Comparison of ENCODE assay signal across 10 cellular contexts in the genomic region with DNA sequence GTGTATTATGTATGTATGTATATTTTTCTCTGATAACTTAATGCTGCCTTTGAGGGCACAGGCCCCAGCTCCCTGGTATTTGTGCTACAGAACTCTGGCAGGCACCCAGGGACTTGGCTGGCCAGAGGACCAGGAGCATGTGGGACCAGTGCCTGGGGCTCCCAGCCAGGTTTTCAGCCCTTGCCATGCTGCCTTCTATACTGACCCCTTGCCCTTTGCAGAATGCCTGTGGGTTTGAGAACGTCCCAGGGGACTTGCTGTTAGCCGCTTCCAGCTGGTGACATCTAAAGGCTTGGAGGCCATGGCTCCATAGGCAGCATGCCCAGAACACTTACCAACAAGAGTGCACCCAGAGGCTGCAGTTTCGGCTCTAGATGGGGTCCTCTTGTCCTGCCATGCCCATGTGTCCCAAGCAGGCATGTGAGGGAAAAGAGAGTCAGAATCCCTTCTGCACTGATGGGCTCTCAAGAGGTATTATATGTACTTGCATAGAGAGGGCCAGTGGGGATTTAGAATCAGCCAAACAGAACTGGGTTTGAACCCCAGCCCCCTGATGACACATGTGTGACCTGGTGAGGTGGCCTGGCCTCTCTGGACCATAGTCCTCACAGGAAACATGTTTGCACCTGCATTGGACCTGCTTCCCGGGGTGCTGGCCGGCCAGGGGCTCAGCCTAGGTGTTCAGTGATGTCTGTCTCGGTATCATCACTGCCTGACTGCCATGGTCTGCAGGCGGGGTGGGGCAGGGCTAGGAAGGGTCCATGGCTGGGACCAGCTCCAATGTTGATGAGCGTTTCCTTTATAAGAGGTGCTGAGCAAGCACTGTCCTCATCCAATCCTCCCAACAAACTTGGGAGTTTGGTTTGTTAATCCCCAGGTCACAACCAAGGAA.
DNase-seq lines count a peak whose midpoint lies in the region; ATAC-seq and TF ChIP-seq lines count a peak whose summit lies in the region.
"Had no signal": no experiment of that assay in that cellular context is flagged by ENCODE, and none has a peak within 500 bp of the region (broad histone marks: within the 10 kb centered on the region; RNA-seq: fewer than 3 reads in every experiment).

No MANE protein-coding gene starts in this region.

- peaks cover 10% of the 10 kb centered on the region for H3K4me1 ChIP-seq in mucosa of descending colon (ENCODE audit: low read depth)

- no peak overlapping the region for H3K4me3 ChIP-seq in mucosa of descending colon

- H3K9me3 ChIP-seq in mucosa of descending colon = no peaks in the 10 kb centered on the region

- in situ Hi-C loops in ACHN (cut with HindIII; ENCODE audit: low pct_ligation_motif_present, low pct_unique_long_range_greater_than_20kb, low sequenced_read_pairs) = no loop called here

- DNase-seq in ACHN (peak; percentile 13), NCI-H2196 (lab: John Stamatoyannopoulos, UW; ENCODE audit: unreplicated experiment) (peak; percentile 68), epidermal melanocyte (ENCODE audit: insufficient read length, low spot score) (peak; percentile 25), mucosa of descending colon (peak in 2 of 3 donors; percentile 29 to 41), NCI-H1105 treated with DMSO at 0.1 percent for 48 hours (lab: John Stamatoyannopoulos, UW) (no peak), GDM1 (lab: John Stamatoyannopoulos, UW) (no peak)
- DNase-seq: activated CD4-positive, alpha-beta T cell treated with anti-CD3 and anti-CD28 coated beads, Interleukin-2, amount 50 U/mL, for 4 hours; NCI-H1930 had no signal

- TF ChIP-seq CTCF in mucosa of descending colon (IDR thresholded peaks at IDR 0.05) = no peak

- H3K36me3 ChIP-seq in mucosa of descending colon (ENCODE audit: low read depth) = no peaks in the 10 kb centered on the region

- intact Hi-C loops in mucosa of descending colon (cut with DNase I, micrococcal nuclease) = loop anchor here in 1 of 2 donors (5.0 kb wide), 1 partner anchor 151 kb away; no protein-coding TSS in a partner anchor

- ATAC-seq in mucosa of descending colon (peak; percentile 22), HG03159 (IDR thresholded peaks at IDR 0.05; ENCODE audit: unreplicated experiment) (no peak), HG03108 (IDR thresholded peaks at IDR 0.05; ENCODE audit: unreplicated experiment) (no peak)

Comparison
In these comparisons a context has a peak if more than half of its experiments do, and no peak if none do; other contexts are left out.
1. DNase-seq: peak in ACHN (single experiment), NCI-H2196 (single experiment), epidermal melanocyte (single experiment) and mucosa of descending colon (2 of 3); none in NCI-H1105 treated with DMSO at 0.1 percent for 48 hours (single experiment) and GDM1 (single experiment).